ENCODE assay signal across 17 cellular contexts in genomic region chr1:110877776-110878175, GRCh38. TPM values are rescaled to one million over a fixed set of nuclear protein-coding genes. Genes with fewer than 3 reads are reported as not detected.
DNase-seq lines count a peak whose midpoint lies in the region; ATAC-seq and TF ChIP-seq lines count a peak whose summit lies in the region.
"Had no signal": no experiment of that assay in that cellular context is flagged by ENCODE, and none has a peak within 500 bp of the region (broad histone marks: within the 10 kb centered on the region; RNA-seq: fewer than 3 reads in every experiment).

No MANE protein-coding gene starts in this region.

- H3K36me3 Mint-ChIP-seq in CD14-positive monocyte (peaks cover 38 to 47% of the 10 kb centered on the region in 2 donors), memory B cell (peaks cover 55% of the 10 kb centered on the region), endodermal cell (ENCODE audit: low read depth) (no peaks in the 10 kb centered on the region)
- peaks cover 64% of the 10 kb centered on the region for H3K36me3 Mint-ChIP-seq in activated CD8-positive, alpha-beta T cell treated with anti-CD3 and anti-CD28 coated beads for 36 hours (ENCODE audit: low read depth)

- TF ChIP-seq CTCF in CD14-positive monocyte (IDR thresholded peaks at IDR 0.05) (no peak), GM12865 (IDR thresholded peaks at IDR 0.05; ENCODE audit: insufficient read depth, low read depth, low read length, missing control alignments) (no peak), endodermal cell (conservative IDR thresholded peaks at IDR 0.05) (no peak), sigmoid colon (IDR thresholded peaks at IDR 0.05) (no peak)
- TF ChIP-seq CTCF in activated CD8-positive, alpha-beta T cell treated with anti-CD3 and anti-CD28 coated beads for 36 hours (IDR thresholded peaks at IDR 0.05), result no peak

- H3K9me3 Mint-ChIP-seq in CD14-positive monocyte (peaks cover 0 to 2% (median 0%) of the 10 kb centered on the region in 7 donors), memory B cell (no peaks in the 10 kb centered on the region), endodermal cell (no peaks in the 10 kb centered on the region)
- H3K9me3 Mint-ChIP-seq in activated CD8-positive, alpha-beta T cell treated with anti-CD3 and anti-CD28 coated beads for 36 hours, result peaks cover 1% of the 10 kb centered on the region
- H3K9me3 Mint-ChIP-seq: nephron progenitor cell had no signal

- H3K27me3 Mint-ChIP-seq in CD14-positive monocyte (ENCODE audit: low read depth in 3 of 3), result peaks cover 0 to 3% (median 0%) of the 10 kb centered on the region in 3 donors
- H3K27me3 Mint-ChIP-seq in activated CD8-positive, alpha-beta T cell treated with anti-CD3 and anti-CD28 coated beads for 36 hours, result no peaks in the 10 kb centered on the region
- H3K27me3 Mint-ChIP-seq in memory B cell, result no peaks in the 10 kb centered on the region
- H3K27me3 Mint-ChIP-seq in endodermal cell (ENCODE audit: insufficient read depth), result no peaks in the 10 kb centered on the region

- POLR2A ChIA-PET in activated CD8-positive, alpha-beta T cell treated with anti-CD3 and anti-CD28 coated beads for 36 hours (lab: Charles Lee), result interaction anchor here (0.6 to 1.3 kb wide), 5 partner anchors 11 to 343 kb away, joined by 3 to 4 read pairs (median 3); partner anchors contain the start of gene LRIF1

- H3K27me3 ChIP-seq in endodermal cell (ENCODE audit: control insufficient read depth, insufficient read depth, low read length, poor library complexity, severe bottlenecking), result no peaks in the 10 kb centered on the region
- 0 out of 2 replicates have a peak, but pooled peaks cover 3% of the 10 kb centered on the region for H3K27me3 ChIP-seq in SJCRH30
- H3K27me3 ChIP-seq in sigmoid colon, result no peaks in the 10 kb centered on the region

- ATAC-seq in activated CD8-positive, alpha-beta T cell treated with anti-CD3 and anti-CD28 coated beads for 36 hours, result no peak
- no peak for ATAC-seq in memory B cell (ENCODE audit: low read depth)

- peak overlapping the region; percentile 25 to 85 (median 75) for H3K27ac Mint-ChIP-seq in CD14-positive monocyte
- H3K27ac Mint-ChIP-seq in activated CD8-positive, alpha-beta T cell treated with anti-CD3 and anti-CD28 coated beads for 36 hours, result peak overlapping the region; percentile 99
- peak overlapping the region; percentile 85 for H3K27ac Mint-ChIP-seq in memory B cell
- H3K27ac Mint-ChIP-seq in endodermal cell, result no peak overlapping the region
- H3K27ac Mint-ChIP-seq: nephron progenitor cell had no signal

- no peak for TF ChIP-seq POLR2A in sigmoid colon (IDR thresholded peaks at IDR 0.05)

- H3K4me1 Mint-ChIP-seq in CD14-positive monocyte (peaks cover 72% of the 10 kb centered on the region), memory B cell (peaks cover 50% of the 10 kb centered on the region), endodermal cell (peaks cover 12% of the 10 kb centered on the region)
- peaks cover 33% of the 10 kb centered on the region for H3K4me1 Mint-ChIP-seq in activated CD8-positive, alpha-beta T cell treated with anti-CD3 and anti-CD28 coated beads for 36 hours (ENCODE audit: low read depth)

- no peak overlapping the region for H3K27ac ChIP-seq in endodermal cell (ENCODE audit: low read depth, low read length)
- no peak overlapping the region for H3K27ac ChIP-seq in SJCRH30
- H3K27ac ChIP-seq in sigmoid colon, result no peak overlapping the region

- H3K36me3 ChIP-seq in endodermal cell (ENCODE audit: control insufficient read depth, insufficient read depth, low read length) (no peaks in the 10 kb centered on the region), SJCRH30 (no peaks in the 10 kb centered on the region), sigmoid colon (no peaks in the 10 kb centered on the region)

- H3K9ac ChIP-seq in endodermal cell (ENCODE audit: extremely low read depth, low read length, poor library complexity, severe bottlenecking), result no peak overlapping the region

- 87 to 95% methylated on average over 7 to 8 of the region's 8 CpGs for WGBS in endodermal cell (ENCODE audit: insufficient coverage in 1 of 2, insufficient read length in 1 of 2), 2 experiments
- 65 to 67% methylated on average over 8 of the region's 8 CpGs for WGBS in sigmoid colon, 2 donors

- CTCF ChIA-PET in activated CD8-positive, alpha-beta T cell treated with anti-CD3 and anti-CD28 coated beads for 36 hours (lab: Charles Lee), result no interaction called here

- intact Hi-C loops in CD14-positive monocyte (cut with micrococcal nuclease) (loop anchor here (5.0 to 10.0 kb wide), 3 partner anchors 87 to 325 kb away; partner anchors contain the start of genes DENND2D (in 1 of the 2) and LRIF1 (in 1 of the 2)), sigmoid colon (cut with DNase I) (no loop called here)
- intact Hi-C loops in activated CD8-positive, alpha-beta T cell treated with anti-CD3 and anti-CD28 coated beads for 36 hours (cut with micrococcal nuclease), result loop anchor here (5.0 to 10.0 kb wide), 3 partner anchors 203 to 340 kb away; partner anchors contain the start of gene KCNA3

- H3K4me3 Mint-ChIP-seq in CD14-positive monocyte (peak overlapping the region; percentile 64 to 83), memory B cell (peak overlapping the region; percentile 84), endodermal cell (no peak overlapping the region)
- peak overlapping the region; percentile 91 for H3K4me3 Mint-ChIP-seq in activated CD8-positive, alpha-beta T cell treated with anti-CD3 and anti-CD28 coated beads for 36 hours
- H3K4me3 Mint-ChIP-seq: nephron progenitor cell had no signal

- no peaks in the 10 kb centered on the region for H3K9me3 ChIP-seq in endodermal cell (ENCODE audit: control insufficient read depth, low read length)
- H3K9me3 ChIP-seq in SJCRH30 (replicated peaks), result no peaks in the 10 kb centered on the region
- H3K9me3 ChIP-seq in sigmoid colon, result no peaks in the 10 kb centered on the region

- H3K4me1 ChIP-seq in endodermal cell (ENCODE audit: control insufficient read depth, insufficient read depth, low read length) (peaks cover 16% of the 10 kb centered on the region), SJCRH30 (no peaks in the 10 kb centered on the region), sigmoid colon (no peaks in the 10 kb centered on the region)

- H3K4me3 ChIP-seq in GM12865 (ENCODE audit: low read depth, low read length) (peak overlapping the region; percentile 82), endodermal cell (ENCODE audit: low read length) (no peak overlapping the region), SJCRH30 (no peak overlapping the region), sigmoid colon (no peak overlapping the region)

- no peak for TF ChIP-seq EP300 in sigmoid colon (IDR thresholded peaks at IDR 0.05)

- no peak for DNase-seq in CD14-positive monocyte (ENCODE audit: low spot score)
- DNase-seq in GM12865 (ENCODE audit: low read depth), result no peak
- no peak for DNase-seq in activated CD8-positive, alpha-beta T cell treated with anti-CD3 and anti-CD28 coated beads for 36 hours
- no peak for DNase-seq in memory B cell (ENCODE audit: low spot score in 2 of 2)
- no peak for DNase-seq in endodermal cell
- DNase-seq in SJCRH30, result no peak
- DNase-seq in sigmoid colon, result no peak
- DNase-seq in ureter (ENCODE audit: low spot score), result no peak
- DNase-seq: cerebellar nuclear complex, DMS53, foreskin melanocyte, NCI-H1694, NCI-H345, nephron progenitor cell, substantia nigra had no signal

RNA-seq across cellular contexts. Expression of gene CD53, which starts 4.8 kb away (rescaled TPM):
- polyA plus RNA-seq in CD14-positive monocyte (1,000 to 10,000 TPM; 1,107 to 1,222 TPM), sigmoid colon (100 to 1,000 TPM in 2 of 3 donors, 10 to 100 TPM in 1; 15.0 to 150 (median 100) TPM)
- total RNA-seq in activated CD8-positive, alpha-beta T cell treated with anti-CD3 and anti-CD28 coated beads for 36 hours, result 100 to 1,000 TPM; 251 to 257 TPM
- total RNA-seq in endodermal cell (not detected), sigmoid colon (10 to 100 TPM in 3 of 4 donors, 1 to 10 TPM in 1; 7.5 to 32.9 (median 26.8) TPM), ureter (20.9 TPM)
- 0.43 TPM for polyA plus RNA-seq in endodermal cell (2013, experiment 1 of 2)
- not detected for polyA plus RNA-seq in endodermal cell (2013, experiment 2 of 2)
- 0.08 and 0.15 TPM in 2 replicates for total RNA-seq in SJCRH30 (2014; rRNA removed; shearing (Covaris generic))
- total RNA-seq: pulmonary artery endothelial cell, SK-MEL-5 had no signal
